23 cellular contexts compared by ENCODE assay signal in the genomic region with DNA sequence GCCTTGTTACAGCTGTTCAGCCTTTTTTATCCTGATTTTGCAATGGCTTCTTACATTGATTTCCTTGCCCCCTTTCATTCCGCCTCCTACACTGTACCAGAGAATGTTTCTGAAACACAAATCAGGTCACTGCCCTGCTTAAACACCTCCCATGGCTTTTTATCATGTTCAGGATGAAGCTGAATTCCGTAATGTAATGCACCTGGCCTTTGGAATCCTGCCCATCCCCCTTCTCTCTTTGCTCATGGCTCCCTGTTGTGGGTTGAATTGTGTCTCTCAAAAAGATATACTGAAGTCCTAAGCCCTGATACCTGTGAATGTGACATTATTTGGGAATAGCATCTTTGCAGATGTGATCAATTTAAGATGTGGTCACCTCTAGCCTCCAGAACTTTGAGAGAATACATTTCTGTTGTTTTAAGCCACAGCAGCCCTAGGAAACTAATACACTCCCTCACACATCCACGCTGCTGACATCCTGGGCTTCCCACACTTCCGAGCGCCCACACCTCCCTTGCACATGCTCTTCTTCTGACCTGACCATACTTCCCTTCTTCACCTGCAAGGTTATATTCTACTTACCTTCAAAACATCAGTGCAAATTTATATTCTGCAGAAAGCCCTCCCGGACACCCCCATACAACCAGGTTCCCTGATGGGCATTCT.
"Had no signal": no experiment of that assay in that cellular context is flagged by ENCODE, and none has a peak within 500 bp of the region (broad histone marks: within the 10 kb centered on the region; RNA-seq: fewer than 3 reads in every experiment).

No MANE protein-coding gene starts in this region.

- H3K4me3 Mint-ChIP-seq: activated CD4-positive, alpha-beta memory T cell treated with anti-CD3 and anti-CD28 coated beads, Interleukin-2, amount 10 ng/mL, durations not matched to agents 7 days and 5 days; activated CD4-positive, alpha-beta T cell treated with anti-CD3 and anti-CD28 coated beads, Interleukin-2, amount 10 ng/mL, durations not matched to agents 24 days and 14 days; activated T-cell treated with anti-CD3 and anti-CD28 coated beads, Interleukin-2, amount 50 U/mL, for 24 hours; naive thymus-derived CD8-positive, alpha-beta T cell; T-helper 17 cell had no signal

- H3K9me3 Mint-ChIP-seq: activated CD4-positive, alpha-beta T cell treated with anti-CD3 and anti-CD28 coated beads, Interleukin-2, amount 10 ng/mL, durations not matched to agents 24 days and 14 days had no signal

- H3K27me3 Mint-ChIP-seq: activated CD4-positive, alpha-beta memory T cell treated with anti-CD3 and anti-CD28 coated beads, Interleukin-2, amount 10 ng/mL, durations not matched to agents 7 days and 5 days; activated CD4-positive, alpha-beta T cell treated with anti-CD3 and anti-CD28 coated beads, Interleukin-2, amount 10 ng/mL, durations not matched to agents 24 days and 14 days; activated T-cell treated with anti-CD3 and anti-CD28 coated beads, Interleukin-2, amount 50 U/mL, for 24 hours; naive thymus-derived CD8-positive, alpha-beta T cell; T-helper 17 cell had no signal

- H3K36me3 Mint-ChIP-seq: naive thymus-derived CD8-positive, alpha-beta T cell had no signal

- DNase-seq: activated CD4-positive, alpha-beta memory T cell treated with anti-CD3 and anti-CD28 coated beads, Interleukin-2, amount 10 ng/mL, durations not matched to agents 7 days and 5 days; activated CD4-positive, alpha-beta T cell treated with anti-CD3 and anti-CD28 coated beads, Interleukin-2, amount 10 ng/mL, durations not matched to agents 24 days and 14 days; activated CD4-positive, CD25-positive, alpha-beta regulatory T cell treated with anti-CD3 and anti-CD28 coated beads, Interleukin-2, amount 50 U/mL, for 72 hours; activated CD8-positive, alpha-beta memory T cell treated with anti-CD3 and anti-CD28 coated beads, Interleukin-2, amount 50 U/mL, for 48 hours; activated gamma-delta T cell treated with Interleukin-2 at 50 U/mL for 16 hours; activated naive CD4-positive, alpha-beta T cell treated with anti-CD3 and anti-CD28 coated beads, Interleukin-2, amount 50 U/mL, for 16 hours; activated T-cell treated with anti-CD3 and anti-CD28 coated beads, Interleukin-2, amount 50 U/mL, for 24 hours; amniotic stem cell; brain microvascular endothelial cell; foreskin melanocyte; heart right ventricle; kidney; left colon; naive thymus-derived CD8-positive, alpha-beta T cell; posterior cingulate gyrus; right cardiac atrium; stimulated activated CD4-positive, alpha-beta T cell treated with anti-CD3 and anti-CD28 coated beads, Interleukin-15, amount 100 ng/mL, for 24 hours; stimulated activated CD4-positive, alpha-beta T cell treated with anti-CD3 and anti-CD28 coated beads, Interleukin-2, amount 100 ng/mL, for 24 hours; stimulated activated naive CD4-positive, alpha-beta T cell; T-helper 17 cell; T1000; tibial artery; WERI-Rb-1 had no signal

- H3K4me1 Mint-ChIP-seq: activated CD4-positive, alpha-beta memory T cell treated with anti-CD3 and anti-CD28 coated beads, Interleukin-2, amount 10 ng/mL, durations not matched to agents 7 days and 5 days; activated CD4-positive, alpha-beta T cell treated with anti-CD3 and anti-CD28 coated beads, Interleukin-2, amount 10 ng/mL, durations not matched to agents 24 days and 14 days; naive thymus-derived CD8-positive, alpha-beta T cell; T-helper 17 cell had no signal

- H3K27ac Mint-ChIP-seq: activated CD4-positive, alpha-beta memory T cell treated with anti-CD3 and anti-CD28 coated beads, Interleukin-2, amount 10 ng/mL, durations not matched to agents 7 days and 5 days; activated CD4-positive, alpha-beta T cell treated with anti-CD3 and anti-CD28 coated beads, Interleukin-2, amount 10 ng/mL, durations not matched to agents 24 days and 14 days; activated T-cell treated with anti-CD3 and anti-CD28 coated beads, Interleukin-2, amount 50 U/mL, for 24 hours; naive thymus-derived CD8-positive, alpha-beta T cell; T-helper 17 cell had no signal
